In genomic region chr4:6586715-6587325, GRCh38 we compare ENCODE assay signal across 15 cellular contexts.
"Had no signal": no experiment of that assay in that cellular context is flagged by ENCODE, and none has a peak within 500 bp of the region (broad histone marks: within the 10 kb centered on the region; RNA-seq: fewer than 3 reads in every experiment).

No MANE protein-coding gene starts in this region.

- H3K27me3 ChIP-seq: heart left ventricle, ovary, right atrium auricular region, suprapubic skin, thyroid gland had no signal

- H3K27ac ChIP-seq: coronary artery, heart left ventricle, ovary, right atrium auricular region, suprapubic skin, thyroid gland had no signal

- DNase-seq: effector CD4-positive, alpha-beta T cell; hippocampal formation; kidney glomerular epithelial cell; mammary epithelial cell; natural killer cell; nucleus accumbens; ovary; small intestine; stimulated activated CD4-positive, alpha-beta T cell treated with anti-CD3 and anti-CD28 coated beads, Interleukin-12 subunit alpha, Interleukin-12 subunit beta, amount 100 ng/mL, for 4 hours; stimulated activated naive CD4-positive, alpha-beta T cell; thyroid gland had no signal

- H3K9me3 ChIP-seq: ovary, right atrium auricular region, thyroid gland had no signal

- H3K4me1 ChIP-seq: heart left ventricle, right atrium auricular region, suprapubic skin, thyroid gland had no signal

- H3K36me3 ChIP-seq: ovary had no signal

- H3K4me3 ChIP-seq: coronary artery, heart left ventricle, ovary, right atrium auricular region, suprapubic skin, thyroid gland had no signal
